Comparison of ENCODE assay signal across 8 cellular contexts in genomic region chr5:181205735-181206401, GRCh38. TPM values are rescaled to one million over a fixed set of nuclear protein-coding genes. Genes with fewer than 3 reads are reported as not detected.
DNase-seq lines count a peak whose midpoint lies in the region; ATAC-seq and TF ChIP-seq lines count a peak whose summit lies in the region.

No MANE protein-coding gene starts in this region.

- in situ Hi-C loops in GM23248 (cut with MboI): no loop called here

- peaks cover 11% of the 10 kb centered on the region for H3K36me3 Mint-ChIP-seq in activated CD4-positive, alpha-beta memory T cell treated with anti-CD3 and anti-CD28 coated beads, Interleukin-2, amount 10 ng/mL, durations not matched to agents 7 days and 5 days (ENCODE audit: low read depth)

- H3K79me2 ChIP-seq in GM23248 (ENCODE audit: insufficient read depth): no peaks in the 10 kb centered on the region

- H3K27me3 Mint-ChIP-seq in activated CD4-positive, alpha-beta memory T cell treated with anti-CD3 and anti-CD28 coated beads, Interleukin-2, amount 10 ng/mL, durations not matched to agents 7 days and 5 days: peaks cover 40% of the 10 kb centered on the region

- peak overlapping the region; percentile 78 for H2AFZ ChIP-seq in GM23248

- CTCF ChIA-PET in activated CD4-positive, alpha-beta memory T cell treated with anti-CD3 and anti-CD28 coated beads, Interleukin-2, amount 10 ng/mL, durations not matched to agents 7 days and 5 days (lab: Charles Lee): interaction anchor here (1.1 to 4.1 kb wide), 7 partner anchors 13 to 38 kb away, joined by 3 to 29 read pairs (median 7); partner anchors contain the start of gene TRIM41

- TF ChIP-seq CTCF in heart left ventricle (IDR thresholded peaks at IDR 0.05): no peak

- WGBS in GM23248 (ENCODE audit: low coverage in 1 of 2, low lambda C conversion rate in 2 of 2, missing lambda C conversion rate in 2 of 2), 2 experiments: 70 to 74% methylated on average over 30 of the region's 30 CpGs
- WGBS in heart left ventricle, 4 donors: 8 to 21% (median 17%) methylated on average over 30 of the region's 30 CpGs

- H3K9ac ChIP-seq in GM23248: no peak overlapping the region
- H3K9ac ChIP-seq in skeletal muscle satellite cell (ENCODE audit: low read depth, low read length): no peak overlapping the region

- peak overlapping the region; percentile 92 for H3K4me2 ChIP-seq in GM23248 (ENCODE audit: unreplicated experiment)
- peak overlapping the region; percentile 81 for H3K4me2 ChIP-seq in skeletal muscle satellite cell (ENCODE audit: low read length)

- peak overlapping the region; percentile 85 for H3K27ac Mint-ChIP-seq in activated CD4-positive, alpha-beta memory T cell treated with anti-CD3 and anti-CD28 coated beads, Interleukin-2, amount 10 ng/mL, durations not matched to agents 7 days and 5 days

- no peaks in the 10 kb centered on the region for H3K4me1 ChIP-seq in GM23248 (ENCODE audit: insufficient read depth)
- H3K4me1 ChIP-seq in heart left ventricle: peaks cover 4 to 46% (median 16%) of the 10 kb centered on the region in 12 donors
- H3K4me1 ChIP-seq in skeletal muscle satellite cell (ENCODE audit: control insufficient read depth, insufficient read depth, low read length): peaks cover 25% of the 10 kb centered on the region

- H3K27me3 ChIP-seq in GM23248 (replicated peaks; ENCODE audit: insufficient read depth): no peaks in the 10 kb centered on the region
- peaks cover 0 to 3% (median 0%) of the 10 kb centered on the region in 9 donors for H3K27me3 ChIP-seq in heart left ventricle
- H3K27me3 ChIP-seq in skeletal muscle satellite cell (ENCODE audit: control insufficient read depth, insufficient read depth, low read length): no peaks in the 10 kb centered on the region

- no peaks in the 10 kb centered on the region for H3K9me3 Mint-ChIP-seq in activated CD4-positive, alpha-beta memory T cell treated with anti-CD3 and anti-CD28 coated beads, Interleukin-2, amount 10 ng/mL, durations not matched to agents 7 days and 5 days

- DNase-seq in GM23248 (no peak), heart left ventricle (peak in 1 of 5 donors; percentile 40), LoVo (ENCODE audit: low spot score) (no peak), NCI-H1092 treated with DMSO at 0.1 percent for 48 hours (lab: John Stamatoyannopoulos, UW) (no peak), NCI-H524 (lab: John Stamatoyannopoulos, UW) (no peak)
- no peak for DNase-seq in activated CD4-positive, alpha-beta memory T cell treated with anti-CD3 and anti-CD28 coated beads, Interleukin-2, amount 10 ng/mL, durations not matched to agents 7 days and 5 days

- no peaks in the 10 kb centered on the region for H3K9me3 ChIP-seq in GM23248 (ENCODE audit: low read depth)
- H3K9me3 ChIP-seq in heart left ventricle: no peaks in the 10 kb centered on the region
- no peaks in the 10 kb centered on the region for H3K9me3 ChIP-seq in skeletal muscle satellite cell (replicated peaks; ENCODE audit: low read length)

- H3K4me3 Mint-ChIP-seq in activated CD4-positive, alpha-beta memory T cell treated with anti-CD3 and anti-CD28 coated beads, Interleukin-2, amount 10 ng/mL, durations not matched to agents 7 days and 5 days: peak overlapping the region; percentile 81

- no peak for TF ChIP-seq POLR2A in heart left ventricle (IDR thresholded peaks at IDR 0.05)

- no peak overlapping the region for H3K27ac ChIP-seq in GM23248
- H3K27ac ChIP-seq in heart left ventricle: peak overlapping the region; percentile 14 to 90 (median 82)

- H4K20me1 ChIP-seq in GM23248 (ENCODE audit: insufficient read depth): no peaks in the 10 kb centered on the region

- POLR2A ChIA-PET in activated CD4-positive, alpha-beta memory T cell treated with anti-CD3 and anti-CD28 coated beads, Interleukin-2, amount 10 ng/mL, durations not matched to agents 7 days and 5 days (lab: Charles Lee): interaction anchor here (1.6 to 8.0 kb wide), 7 partner anchors 14 to 55 kb away, joined by 3 to 149 read pairs (median 14); partner anchors contain the start of genes TRIM41 and TRIM52

- peaks cover 22% of the 10 kb centered on the region for H3F3A ChIP-seq in GM23248 (ENCODE audit: insufficient read depth)

- ATAC-seq in heart left ventricle: peak in 3 of 4 donors; percentile 10 to 31 (median 18)
- no peak for ATAC-seq in GM19035 (IDR thresholded peaks at IDR 0.05; ENCODE audit: unreplicated experiment)

- peaks cover 37% of the 10 kb centered on the region for H3K4me1 Mint-ChIP-seq in activated CD4-positive, alpha-beta memory T cell treated with anti-CD3 and anti-CD28 coated beads, Interleukin-2, amount 10 ng/mL, durations not matched to agents 7 days and 5 days

- H3K36me3 ChIP-seq in GM23248 (ENCODE audit: low read depth) (no peaks in the 10 kb centered on the region), heart left ventricle (no peaks in the 10 kb centered on the region), skeletal muscle satellite cell (ENCODE audit: insufficient read depth, low read length) (no peaks in the 10 kb centered on the region)

- intact Hi-C loops in heart left ventricle (cut with DNase I): loop anchor here in 9 of 10 donors (1.0 to 5.0 kb wide), 8 partner anchors 13 to 36 kb away; partner anchors contain the start of genes TRIM41 (in 3 of the 9) and RACK1 (in 1 of the 9)

- H3K9me2 ChIP-seq in GM23248 (ENCODE audit: insufficient read depth): no peaks in the 10 kb centered on the region

- H3K4me3 ChIP-seq in GM23248 (peak overlapping the region; percentile 77), heart left ventricle (peak overlapping the region; percentile 46 to 78 (median 70)), skeletal muscle satellite cell (ENCODE audit: low read length) (peak overlapping the region; percentile 71)

RNA-seq across cellular contexts. Expression of gene TRIM7, which starts 0.9 kb away (rescaled TPM):
- total RNA-seq in GM23248 (2014; rRNA removed; shearing (Covaris generic)): 1.4 and 6.8 TPM in 2 replicates
- 2.5 and 3.1 TPM in 2 replicates for polyA plus RNA-seq in GM23248 (2016; fragmentation: Nextera tagmentation; extraction: Ambion mirVana)
- total RNA-seq in activated CD4-positive, alpha-beta memory T cell treated with anti-CD3 and anti-CD28 coated beads, Interleukin-2, amount 10 ng/mL, durations not matched to agents 7 days and 5 days: 1 to 10 TPM; 1.9 to 2.0 TPM
- total RNA-seq in heart left ventricle: 10 to 100 TPM in 1 of 9 donors, 1 to 10 TPM in 8; 3.7 to 10.2 (median 6.7) TPM
- 10 to 100 TPM in 1 of 2 donors, 1 to 10 TPM in 1; 3.6 to 11.0 TPM for polyA plus RNA-seq in heart left ventricle
- 4.6 and 6.8 TPM in 2 replicates for total RNA-seq in skeletal muscle satellite cell (2012; rRNA removed)

RNA-seq across cellular contexts. Expression of gene TRIM41, which starts 17.2 kb away (rescaled TPM):
- total RNA-seq in GM23248 (2014; rRNA removed; shearing (Covaris generic)): 17.5 and 18.6 TPM in 2 replicates
- polyA plus RNA-seq in GM23248 (2016; fragmentation: Nextera tagmentation; extraction: Ambion mirVana) (3.8 and 4.3 TPM in 2 replicates), heart left ventricle (10 to 100 TPM; 20.2 TPM)
- total RNA-seq in activated CD4-positive, alpha-beta memory T cell treated with anti-CD3 and anti-CD28 coated beads, Interleukin-2, amount 10 ng/mL, durations not matched to agents 7 days and 5 days: 10 to 100 TPM; 42.4 to 43.7 TPM
- total RNA-seq in heart left ventricle: 10 to 100 TPM; 12.3 to 27.3 (median 23.9) TPM
- total RNA-seq in skeletal muscle satellite cell (2012; rRNA removed): 11.4 and 12.5 TPM in 2 replicates

RNA-seq across cellular contexts. Expression of gene RACK1, which starts 37.8 kb away (rescaled TPM):
- 2,598 and 3,224 TPM in 2 replicates for total RNA-seq in GM23248 (2014; rRNA removed; shearing (Covaris generic))
- polyA plus RNA-seq in GM23248 (2016; fragmentation: Nextera tagmentation; extraction: Ambion mirVana) (837 and 864 TPM in 2 replicates), heart left ventricle (1,000 to 10,000 TPM in 1 of 2 donors, 100 to 1,000 TPM in 1; 876 to 2,287 TPM)
- 1,000 to 10,000 TPM; 1,749 to 1,772 TPM for total RNA-seq in activated CD4-positive, alpha-beta memory T cell treated with anti-CD3 and anti-CD28 coated beads, Interleukin-2, amount 10 ng/mL, durations not matched to agents 7 days and 5 days
- total RNA-seq in heart left ventricle: 1,000 to 10,000 TPM in 2 of 9 donors, 100 to 1,000 TPM in 7; 560 to 1,237 (median 771) TPM
- total RNA-seq in skeletal muscle satellite cell (2012; rRNA removed): 4,235 and 6,485 TPM in 2 replicates

RNA-seq across cellular contexts. Expression of gene TRIM52, which starts 55.1 kb away (rescaled TPM):
- 6.6 and 7.8 TPM in 2 replicates for total RNA-seq in GM23248 (2014; rRNA removed; shearing (Covaris generic))
- polyA plus RNA-seq in GM23248 (2016; fragmentation: Nextera tagmentation; extraction: Ambion mirVana) (4.1 and 5.3 TPM in 2 replicates), heart left ventricle (10 to 100 TPM in 1 of 2 donors, 1 to 10 TPM in 1; 5.9 to 10.3 TPM)
- total RNA-seq in activated CD4-positive, alpha-beta memory T cell treated with anti-CD3 and anti-CD28 coated beads, Interleukin-2, amount 10 ng/mL, durations not matched to agents 7 days and 5 days: 10 to 100 TPM; 24.0 to 24.2 TPM
- total RNA-seq in heart left ventricle: 10 to 100 TPM in 1 of 9 donors, 1 to 10 TPM in 8; 5.6 to 12.8 (median 7.6) TPM
- 5.2 and 10.1 TPM in 2 replicates for total RNA-seq in skeletal muscle satellite cell (2012; rRNA removed)

RNA-seq across cellular contexts. Expression of gene OR2V2, which starts 58.5 kb away (rescaled TPM):
- total RNA-seq in GM23248 (2014; rRNA removed; shearing (Covaris generic)): not detected in 2 replicates
- polyA plus RNA-seq in GM23248 (2016; fragmentation: Nextera tagmentation; extraction: Ambion mirVana) (not detected in 2 replicates), heart left ventricle (not detected)
- not detected for total RNA-seq in activated CD4-positive, alpha-beta memory T cell treated with anti-CD3 and anti-CD28 coated beads, Interleukin-2, amount 10 ng/mL, durations not matched to agents 7 days and 5 days
- not detected for total RNA-seq in heart left ventricle
- total RNA-seq in skeletal muscle satellite cell (2012; rRNA removed): not detected in 2 replicates
